ENCODE assay signal across 1 cellular context in genomic region chr2:168452781-168453180, GRCh38.
TF ChIP-seq lines count a peak whose summit lies in the region.

No MANE protein-coding gene starts in this region.

TF ChIP-seq in H1, 55 proteins besides CTCF, POLR2A, EP300 and RAD21:
- TF ChIP-seq POLR2AphosphoS5 (IDR thresholded peaks at IDR 0.05; ENCODE audit: low read depth, low read length) (no peak), RFX5 (IDR thresholded peaks at IDR 0.05; ENCODE audit: borderline replicate concordance, low read depth, low read length) (no peak), JUN (IDR thresholded peaks at IDR 0.05; ENCODE audit: low read depth, low read length) (no peak)
